ENCODE assay signal across 25 cellular contexts in the genomic region with DNA sequence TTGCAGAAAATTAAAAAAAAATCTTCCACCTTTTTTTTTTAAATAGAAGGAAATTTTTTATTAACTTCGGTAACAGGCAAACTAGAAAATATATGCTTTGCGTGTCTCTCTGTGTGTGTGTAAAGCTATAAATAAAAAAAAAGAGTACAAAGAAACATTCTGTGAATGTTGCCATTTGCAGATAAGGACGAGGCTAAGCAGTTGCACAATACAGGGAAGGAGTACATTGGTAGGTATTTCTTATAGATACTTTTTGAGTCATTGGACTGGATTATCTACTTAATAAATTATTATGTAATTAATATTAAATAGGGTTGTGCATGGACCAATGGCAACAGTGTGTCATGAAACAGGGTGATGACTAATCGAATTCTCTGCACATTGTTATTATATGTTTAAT.
"Had no signal": no experiment of that assay in that cellular context is flagged by ENCODE, and none has a peak within 500 bp of the region (broad histone marks: within the 10 kb centered on the region; RNA-seq: fewer than 3 reads in every experiment).

No MANE protein-coding gene starts in this region.

- H3K9me3 ChIP-seq: adrenal gland, ascending aorta, breast epithelium, esophagus squamous epithelium had no signal

- H3K36me3 ChIP-seq: adrenal gland, ascending aorta, breast epithelium, esophagus squamous epithelium had no signal

- H3K27me3 ChIP-seq: adrenal gland, ascending aorta, breast epithelium, esophagus squamous epithelium had no signal

- ATAC-seq: activated CD4-positive, alpha-beta T cell treated with anti-CD3 and anti-CD28 coated beads for 36 hours; activated CD8-positive, alpha-beta memory T cell treated with anti-CD3 and anti-CD28 coated beads, Interleukin-2, amount 10 ng/mL, durations not matched to agents 7 days and 5 days; activated CD8-positive, alpha-beta T cell treated with anti-CD3 and anti-CD28 coated beads, Interleukin-2, amount 10 ng/mL, durations not matched to agents 7 days and 5 days; activated naive CD8-positive, alpha-beta T cell treated with anti-CD3 and anti-CD28 coated beads, Interleukin-2, amount 50 U/mL, for 24 hours; effector memory CD8-positive, alpha-beta T cell had no signal

- DNase-seq: activated CD4-positive, alpha-beta memory T cell treated with anti-CD3 and anti-CD28 coated beads for 36 hours; activated CD4-positive, alpha-beta T cell treated with anti-CD3 and anti-CD28 coated beads for 36 hours; activated CD4-positive, alpha-beta T cell treated with anti-CD3 and anti-CD28 coated beads, Interleukin-2, amount 10 ng/mL, durations not matched to agents 24 days and 14 days; activated CD4-positive, CD25-positive, alpha-beta regulatory T cell; activated CD4-positive, CD25-positive, alpha-beta regulatory T cell treated with anti-CD3 and anti-CD28 coated beads, Interleukin-2, amount 50 U/mL, for 72 hours; activated CD8-positive, alpha-beta memory T cell treated with anti-CD3 and anti-CD28 coated beads, Interleukin-2, amount 10 ng/mL, durations not matched to agents 7 days and 5 days; activated CD8-positive, alpha-beta memory T cell treated with anti-CD3 and anti-CD28 coated beads, Interleukin-2, amount 50 U/mL, for 4 hours; activated CD8-positive, alpha-beta T cell treated with anti-CD3 and anti-CD28 coated beads, Interleukin-2, amount 10 ng/mL, durations not matched to agents 7 days and 5 days; activated effector memory CD4-positive, alpha-beta T cell treated with anti-CD3 and anti-CD28 coated beads, Interleukin-2, amount 50 U/mL, for 16 hours; activated naive CD4-positive, alpha-beta T cell treated with anti-CD3 and anti-CD28 coated beads for 36 hours; activated naive CD8-positive, alpha-beta T cell treated with anti-CD3 and anti-CD28 coated beads for 36 hours; activated naive CD8-positive, alpha-beta T cell treated with anti-CD3 and anti-CD28 coated beads, Interleukin-2, amount 50 U/mL, for 24 hours; activated T-cell treated with anti-CD3 and anti-CD28 coated beads, Interleukin-2, amount 50 U/mL, for 1 hour; activated T-cell treated with anti-CD3 and anti-CD28 coated beads, Interleukin-2, amount 50 U/mL, for 48 hours; adrenal gland; effector CD4-positive, alpha-beta T cell; effector memory CD8-positive, alpha-beta T cell; esophagus squamous epithelium; foreskin fibroblast; head of caudate nucleus; T-helper 2 cell had no signal

- H3K4me3 ChIP-seq: adrenal gland, ascending aorta, breast epithelium, coronary artery, esophagus squamous epithelium had no signal

- H3K27ac ChIP-seq: adrenal gland, ascending aorta, breast epithelium, coronary artery, epithelial cell of prostate, esophagus squamous epithelium had no signal

- H3K4me1 ChIP-seq: adrenal gland, ascending aorta, breast epithelium, esophagus squamous epithelium had no signal
